In genomic region chr11:14202263-14203173, GRCh38 we compare ENCODE assay signal across 16 cellular contexts.
DNase-seq lines count a peak whose midpoint lies in the region; ATAC-seq and TF ChIP-seq lines count a peak whose summit lies in the region.
"Had no signal": no experiment of that assay in that cellular context is flagged by ENCODE, and none has a peak within 500 bp of the region (broad histone marks: within the 10 kb centered on the region; RNA-seq: fewer than 3 reads in every experiment).

No MANE protein-coding gene starts in this region.

- intact Hi-C loops in left lung (cut with DNase I) = no loop called here
- intact Hi-C loops in gastrocnemius medialis (cut with DNase I; ENCODE audit: low total_unique reads) = no loop called here

- DNase-seq in left lobe of liver (ENCODE audit: low spot score) (no peak), left lung (no peak), gastrocnemius medialis (no peak)
- no peak for DNase-seq in stimulated activated naive CD8-positive, alpha-beta T cell treated with anti-CD3 and anti-CD28 coated beads, Interleukin-15, amount 100 ng/mL, for 72 hours
- DNase-seq: activated B cell treated with CpG ODN at 0.5 μM for 24 hours, anterior cingulate cortex, dermis blood vessel endothelial cell, mesenchymal stem cell, NCI-H2081, occipital lobe, OCI-M1 had no signal

- H3K27me3 Mint-ChIP-seq in stimulated activated naive CD8-positive, alpha-beta T cell treated with anti-CD3 and anti-CD28 coated beads, Interleukin-15, amount 100 ng/mL, for 72 hours = no peaks in the 10 kb centered on the region

- TF ChIP-seq POLR2A in gastrocnemius medialis (IDR thresholded peaks at IDR 0.05) = no peak

- no peak overlapping the region for H3K4me3 Mint-ChIP-seq in stimulated activated naive CD8-positive, alpha-beta T cell treated with anti-CD3 and anti-CD28 coated beads, Interleukin-15, amount 100 ng/mL, for 72 hours
- H3K4me3 Mint-ChIP-seq: activated B cell treated with CpG ODN at 0.5 μM for 24 hours; activated T-helper 1 cell treated with anti-CD3 and anti-CD28 coated beads, Interleukin-12 subunit alpha, Interleukin-12 subunit beta, Interleukin-2, Interleukin-4 antibody, amounts not matched to agents 30 ng/mL and 10 ng/mL and 1 ng/mL, durations not matched to agents 14 hours and 24 hours and 36 hours had no signal

- H3K27ac Mint-ChIP-seq in stimulated activated naive CD8-positive, alpha-beta T cell treated with anti-CD3 and anti-CD28 coated beads, Interleukin-15, amount 100 ng/mL, for 72 hours = no peak overlapping the region
- H3K27ac Mint-ChIP-seq: activated B cell treated with CpG ODN at 0.5 μM for 24 hours; activated T-helper 1 cell treated with anti-CD3 and anti-CD28 coated beads, Interleukin-12 subunit alpha, Interleukin-12 subunit beta, Interleukin-2, Interleukin-4 antibody, amounts not matched to agents 30 ng/mL and 10 ng/mL and 1 ng/mL, durations not matched to agents 14 hours and 24 hours and 36 hours had no signal

- H3K4me1 ChIP-seq in left lung (no peaks in the 10 kb centered on the region), gastrocnemius medialis (no peaks in the 10 kb centered on the region)

- H3K9me3 ChIP-seq in left lung (no peaks in the 10 kb centered on the region), gastrocnemius medialis (no peaks in the 10 kb centered on the region)

- H3K27ac ChIP-seq in left lung = no peak overlapping the region
- no peak overlapping the region for H3K27ac ChIP-seq in gastrocnemius medialis

- no peak overlapping the region for H3K4me3 ChIP-seq in left lung
- no peak overlapping the region for H3K4me3 ChIP-seq in gastrocnemius medialis
- H3K4me3 ChIP-seq: smooth muscle cell had no signal

- no peaks in the 10 kb centered on the region for H3K9me3 Mint-ChIP-seq in stimulated activated naive CD8-positive, alpha-beta T cell treated with anti-CD3 and anti-CD28 coated beads, Interleukin-15, amount 100 ng/mL, for 72 hours
- H3K9me3 Mint-ChIP-seq: activated B cell treated with CpG ODN at 0.5 μM for 24 hours; activated T-helper 1 cell treated with anti-CD3 and anti-CD28 coated beads, Interleukin-12 subunit alpha, Interleukin-12 subunit beta, Interleukin-2, Interleukin-4 antibody, amounts not matched to agents 30 ng/mL and 10 ng/mL and 1 ng/mL, durations not matched to agents 14 hours and 24 hours and 36 hours had no signal

- in situ Hi-C loops in gastrocnemius medialis (cut with MboI; ENCODE audit: low sequenced_read_pairs in 4 of 4) = no loop called here

- TF ChIP-seq CTCF in left lung (IDR thresholded peaks at IDR 0.05) (no peak), gastrocnemius medialis (IDR thresholded peaks at IDR 0.05 in 4 of 5, conservative IDR thresholded peaks at IDR 0.05 in 1 of 5) (no peak)

- peak; percentile 68 for ATAC-seq in GM18502 (IDR thresholded peaks at IDR 0.05; ENCODE audit: poor library complexity, unreplicated experiment)
- ATAC-seq in GM19463 (IDR thresholded peaks at IDR 0.05; ENCODE audit: unreplicated experiment) = peak; percentile 56
- peak; percentile 73 for ATAC-seq in HG03378 (IDR thresholded peaks at IDR 0.05; ENCODE audit: unreplicated experiment)
- peak; percentile 87 for ATAC-seq in left lobe of liver
- ATAC-seq in stimulated activated naive CD8-positive, alpha-beta T cell treated with anti-CD3 and anti-CD28 coated beads, Interleukin-15, amount 100 ng/mL, for 72 hours = no peak
- ATAC-seq in left lung = no peak
- ATAC-seq in gastrocnemius medialis = no peak

- H3K4me1 Mint-ChIP-seq in stimulated activated naive CD8-positive, alpha-beta T cell treated with anti-CD3 and anti-CD28 coated beads, Interleukin-15, amount 100 ng/mL, for 72 hours = no peaks in the 10 kb centered on the region
- H3K4me1 Mint-ChIP-seq: activated B cell treated with CpG ODN at 0.5 μM for 24 hours had no signal

- no peaks in the 10 kb centered on the region for H3K36me3 ChIP-seq in left lung
- H3K36me3 ChIP-seq in gastrocnemius medialis = no peaks in the 10 kb centered on the region

- H3K27me3 ChIP-seq in left lung = no peaks in the 10 kb centered on the region
- no peaks in the 10 kb centered on the region for H3K27me3 ChIP-seq in gastrocnemius medialis

Comparison
In these comparisons a context has a peak if more than half of its experiments do, and no peak if none do; other contexts are left out.
1. ATAC-seq: peak in GM18502 (single experiment), GM19463 (single experiment), HG03378 (single experiment) and left lobe of liver (single experiment); none in stimulated activated naive CD8-positive, alpha-beta T cell treated with anti-CD3 and anti-CD28 coated beads, Interleukin-15, amount 100 ng/mL, for 72 hours (single experiment), left lung (single experiment) and gastrocnemius medialis (0 of 2).